ENCODE assay signal across 15 cellular contexts in genomic region chr20:53657732-53658131, GRCh38.
DNase-seq lines count a peak whose midpoint lies in the region; ATAC-seq, FAIRE-seq and TF ChIP-seq lines count a peak whose summit lies in the region.
"Had no signal": no experiment of that assay in that cellular context is flagged by ENCODE, and none has a peak within 500 bp of the region (broad histone marks: within the 10 kb centered on the region; RNA-seq: fewer than 3 reads in every experiment).

No MANE protein-coding gene starts in this region.

- H3K4me3 ChIP-seq in HepG2 (replicated peaks in 1 of 3; ENCODE audit: insufficient read depth in 1 of 3, low read depth in 2 of 3, low read length in 3 of 3) (no peak overlapping the region), right lobe of liver (no peak overlapping the region), liver (ENCODE audit: low read depth in 1 of 3, low read length in 3 of 3) (no peak overlapping the region), vagina (no peak overlapping the region)
- H3K4me3 ChIP-seq: ascending aorta, Peyer's patch had no signal

- no peaks in the 10 kb centered on the region for H3K27me3 ChIP-seq in HepG2 (ENCODE audit: control insufficient read depth in 1 of 2, insufficient read depth in 2 of 2, low read length in 2 of 2)
- no peaks in the 10 kb centered on the region for H3K27me3 ChIP-seq in right lobe of liver
- no peaks in the 10 kb centered on the region for H3K27me3 ChIP-seq in liver (ENCODE audit: control insufficient read depth in 4 of 4, insufficient read depth in 4 of 4, low read length in 3 of 4)
- H3K27me3 ChIP-seq in vagina: no peaks in the 10 kb centered on the region
- H3K27me3 ChIP-seq: ascending aorta, Peyer's patch had no signal

- H3K4me1 ChIP-seq in HepG2 (ENCODE audit: insufficient read depth, low read length): peaks cover 76% of the 10 kb centered on the region
- H3K4me1 ChIP-seq in right lobe of liver: peaks cover 0 to 56% (median 19%) of the 10 kb centered on the region in 4 donors
- H3K4me1 ChIP-seq in liver (ENCODE audit: control insufficient read depth in 4 of 4, insufficient read depth in 4 of 4, low read length in 3 of 4): peaks cover 12 to 43% (median 34%) of the 10 kb centered on the region in 4 donors
- peaks cover 64% of the 10 kb centered on the region for H3K4me1 ChIP-seq in vagina

- H3K27ac ChIP-seq in HepG2 (ENCODE audit: extremely low read length, insufficient read depth, low read length): no peak overlapping the region
- peak overlapping the region in 1 of 3 donors; percentile 65 for H3K27ac ChIP-seq in right lobe of liver
- H3K27ac ChIP-seq in liver (ENCODE audit: low read depth in 1 of 2, low read length in 2 of 2): peak overlapping the region; percentile 0 to 28
- H3K27ac ChIP-seq in vagina: peak overlapping the region; percentile 62

- no peaks in the 10 kb centered on the region for H3K79me2 ChIP-seq in HepG2 (ENCODE audit: insufficient read depth, low read length)

- no peak overlapping the region for H2AFZ ChIP-seq in HepG2 (ENCODE audit: low read length)

- H4K20me1 ChIP-seq in HepG2 (ENCODE audit: insufficient read depth, low read length): no peaks in the 10 kb centered on the region

- ATAC-seq in HepG2: no peak
- no peak for ATAC-seq in right lobe of liver
- ATAC-seq in activated CD8-positive, alpha-beta T cell treated with anti-CD3 and anti-CD28 coated beads for 36 hours: no peak
- ATAC-seq: left ventricle myocardium superior had no signal

- no peak for DNase-seq in HepG2 (ENCODE audit: low spot score)
- no peak for DNase-seq in right lobe of liver
- no peak for DNase-seq in activated CD8-positive, alpha-beta T cell treated with anti-CD3 and anti-CD28 coated beads for 36 hours
- DNase-seq in vagina (ENCODE audit: extremely low spot score in 2 of 2): no peak
- DNase-seq in RPMI8226: no peak
- no peak for DNase-seq in GM19240 (ENCODE audit: insufficient read length, low spot score)
- no peak for DNase-seq in GM10266 (ENCODE audit: extremely low spot score)
- DNase-seq: activated CD4-positive, alpha-beta T cell treated with anti-CD3 and anti-CD28 coated beads for 48 hours; erythroblast; left ventricle myocardium superior; NCI-H1105 treated with DMSO at 0.1 percent for 48 hours; Peyer's patch had no signal

- H3K9me3 ChIP-seq in HepG2 (ENCODE audit: low read length): no peaks in the 10 kb centered on the region
- no peaks in the 10 kb centered on the region for H3K9me3 ChIP-seq in right lobe of liver
- no peaks in the 10 kb centered on the region for H3K9me3 ChIP-seq in liver (ENCODE audit: control insufficient read depth in 4 of 4, low read length in 3 of 4)
- no peaks in the 10 kb centered on the region for H3K9me3 ChIP-seq in vagina
- H3K9me3 ChIP-seq: ascending aorta, Peyer's patch had no signal

- H3K4me1 Mint-ChIP-seq in activated CD8-positive, alpha-beta T cell treated with anti-CD3 and anti-CD28 coated beads for 36 hours (ENCODE audit: low read depth): peaks cover 70% of the 10 kb centered on the region

- intact Hi-C loops in HepG2 (cut with micrococcal nuclease; ENCODE audit: unreplicated experiment) (no loop called here), right lobe of liver (cut with DNase I) (no loop called here), vagina (cut with DNase I) (no loop called here)
- intact Hi-C loops in activated CD8-positive, alpha-beta T cell treated with anti-CD3 and anti-CD28 coated beads for 36 hours (cut with micrococcal nuclease): loop anchor here (2.0 to 5.0 kb wide), 2 partner anchors 49 to 80 kb away; no protein-coding TSS in a partner anchor

- in situ Hi-C loops in HepG2 (cut with HindIII; ENCODE audit: extremely low pct_ligation_motif_present, low pct_unique_long_range_greater_than_20kb): no loop called here

- H3K9me3 Mint-ChIP-seq in activated CD8-positive, alpha-beta T cell treated with anti-CD3 and anti-CD28 coated beads for 36 hours: no peaks in the 10 kb centered on the region

- TF ChIP-seq POLR2A in HepG2 (IDR thresholded peaks at IDR 0.05; ENCODE audit: insufficient read depth in 1 of 2, low read depth in 2 of 2, low read length in 2 of 2) (no peak), right lobe of liver (IDR thresholded peaks at IDR 0.05) (no peak), vagina (IDR thresholded peaks at IDR 0.05) (no peak)

- peak overlapping the region; percentile 62 for H3K27ac Mint-ChIP-seq in activated CD8-positive, alpha-beta T cell treated with anti-CD3 and anti-CD28 coated beads for 36 hours

- no peak overlapping the region for H3K4me2 ChIP-seq in HepG2 (ENCODE audit: low read depth, low read length)

- TF ChIP-seq CTCF in HepG2 (CRISPR knock-in tag; IDR thresholded peaks at IDR 0.05) (no peak), right lobe of liver (IDR thresholded peaks at IDR 0.05) (no peak), liver (IDR thresholded peaks at IDR 0.05; ENCODE audit: low read depth, low read length, missing input control) (no peak), vagina (IDR thresholded peaks at IDR 0.05) (no peak), GM10266 (IDR thresholded peaks at IDR 0.05; ENCODE audit: control insufficient read depth, insufficient read depth, low read depth, missing control alignments) (no peak)
- no peak for TF ChIP-seq CTCF in activated CD8-positive, alpha-beta T cell treated with anti-CD3 and anti-CD28 coated beads for 36 hours (IDR thresholded peaks at IDR 0.05)

- TF ChIP-seq EP300 in HepG2 (IDR thresholded peaks at IDR 0.05; ENCODE audit: low read depth in 2 of 2, low read length in 2 of 2): no peak
- TF ChIP-seq EP300 in HepG2 (CRISPR knock-in tag; IDR thresholded peaks at IDR 0.05; ENCODE audit: borderline replicate concordance): no peak

- H3K36me3 ChIP-seq in HepG2 (replicated peaks in 1 of 2; ENCODE audit: control insufficient read depth in 1 of 2, insufficient read depth in 2 of 2, low read length in 2 of 2) (no peaks in the 10 kb centered on the region), right lobe of liver (no peaks in the 10 kb centered on the region), liver (ENCODE audit: control insufficient read depth in 4 of 4, insufficient read depth in 3 of 4, low read depth in 1 of 4, low read length in 3 of 4) (no peaks in the 10 kb centered on the region), vagina (no peaks in the 10 kb centered on the region)
- H3K36me3 ChIP-seq: ascending aorta, Peyer's patch had no signal

- FAIRE-seq in HepG2 (lab: Jason Lieb, UNC): no peak
- FAIRE-seq: GM18507 had no signal

- BruUV-seq in HepG2 (replicated peaks; lab: Mats Ljungman, UMichigan): no TSS peak

- 53% methylated on average over 1 of the region's 1 CpG for WGBS in HepG2 (ENCODE audit: low lambda C conversion rate)
- WGBS in right lobe of liver (ENCODE audit: insufficient coverage, low coverage, low lambda C conversion rate, missing lambda C conversion rate): 71% methylated on average over 1 of the region's 1 CpG
- WGBS in liver: 88% methylated on average over 1 of the region's 1 CpG

- no peaks in the 10 kb centered on the region for H3K27me3 Mint-ChIP-seq in activated CD8-positive, alpha-beta T cell treated with anti-CD3 and anti-CD28 coated beads for 36 hours

- TF ChIP-seq RAD21 in HepG2 (CRISPR knock-in tag; IDR thresholded peaks at IDR 0.05) (no peak), liver (IDR thresholded peaks at IDR 0.05) (no peak)

- no peak overlapping the region for H3K4me3 Mint-ChIP-seq in activated CD8-positive, alpha-beta T cell treated with anti-CD3 and anti-CD28 coated beads for 36 hours

- CTCF ChIA-PET in HepG2 (lab: Yijun Ruan, JAX; ENCODE audit: low intra/inter-chr PET ratio, low total read pairs): no interaction called here
- CTCF ChIA-PET in activated CD8-positive, alpha-beta T cell treated with anti-CD3 and anti-CD28 coated beads for 36 hours (lab: Charles Lee): interaction anchor here (1.2 to 2.0 kb wide), 7 partner anchors 13 to 282 kb away, joined by 3 to 5 read pairs (median 4); no protein-coding TSS in a partner anchor

- POLR2A ChIA-PET in HepG2 (lab: Yijun Ruan, JAX): interaction anchor here (0.9 to 1.1 kb wide), 2 partner anchors 15 to 20 kb away, joined by 3 read pairs; no protein-coding TSS in a partner anchor
- POLR2A ChIA-PET in activated CD8-positive, alpha-beta T cell treated with anti-CD3 and anti-CD28 coated beads for 36 hours (lab: Charles Lee): interaction anchor here (1.0 to 1.7 kb wide), 4 partner anchors 15 to 66 kb away, joined by 3 to 7 read pairs (median 3); no protein-coding TSS in a partner anchor

- no peak overlapping the region for H3K9ac ChIP-seq in HepG2 (ENCODE audit: insufficient read depth, low read depth, low read length)
- no peak overlapping the region for H3K9ac ChIP-seq in liver (ENCODE audit: low read depth in 1 of 2, low read length in 2 of 2)

- H3K36me3 Mint-ChIP-seq in activated CD8-positive, alpha-beta T cell treated with anti-CD3 and anti-CD28 coated beads for 36 hours (ENCODE audit: low read depth): peaks cover 1% of the 10 kb centered on the region

TF ChIP-seq in HepG2, 621 proteins besides CTCF, POLR2A, EP300 and RAD21 (continues in another document):
- TF ChIP-seq MED13 (CRISPR knock-in tag; IDR thresholded peaks at IDR 0.05): no peak

TF ChIP-seq in liver, 16 proteins besides CTCF, POLR2A, EP300 and RAD21:
- TF ChIP-seq GABPA (IDR thresholded peaks at IDR 0.05 in 1 of 2, conservative IDR thresholded peaks at IDR 0.05 in 1 of 2) (no peak), EGR1 (IDR thresholded peaks at IDR 0.05; ENCODE audit: low read depth in 2 of 2) (no peak), MAX (IDR thresholded peaks at IDR 0.05) (no peak), RXRA (IDR thresholded peaks at IDR 0.05) (no peak), HNF4A (conservative IDR thresholded peaks at IDR 0.05) (no peak), FOXA2 (IDR thresholded peaks at IDR 0.05) (no peak), TAF1 (conservative IDR thresholded peaks at IDR 0.05) (no peak)
